Comparison of ENCODE assay signal across 10 cellular contexts in genomic region chr19:55328774-55329318, GRCh38. TPM values are rescaled to one million over a fixed set of nuclear protein-coding genes. Genes with fewer than 3 reads are reported as not detected.
"Had no signal": no experiment of that assay in that cellular context is flagged by ENCODE, and none has a peak within 500 bp of the region (broad histone marks: within the 10 kb centered on the region; RNA-seq: fewer than 3 reads in every experiment).

No MANE protein-coding gene starts in this region.

RNA-seq across cellular contexts. Expression of gene TMEM150B, which starts 3.7 kb away (rescaled TPM):
- total RNA-seq: frontal cortex; naive thymus-derived CD8-positive, alpha-beta T cell; temporal lobe had no signal
- polyA plus RNA-seq: immature natural killer cell; naive thymus-derived CD8-positive, alpha-beta T cell had no signal

RNA-seq across cellular contexts. Expression of gene COX6B2, which starts 25.7 kb away (rescaled TPM):
- total RNA-seq: cardiac septum; liver; mucosa of gallbladder; naive thymus-derived CD8-positive, alpha-beta T cell had no signal
- polyA plus RNA-seq: liver; naive thymus-derived CD8-positive, alpha-beta T cell had no signal

RNA-seq across cellular contexts. Expression of gene GARIN5B, which starts 34.2 kb away (rescaled TPM):
- total RNA-seq: cardiac septum; esophagus squamous epithelium; frontal cortex; liver; mucosa of gallbladder; naive thymus-derived CD8-positive, alpha-beta T cell; sigmoid colon; temporal lobe; upper lobe of left lung had no signal
- polyA plus RNA-seq: immature natural killer cell; liver; naive thymus-derived CD8-positive, alpha-beta T cell; sigmoid colon had no signal

RNA-seq across cellular contexts. Expression of gene IL11, which starts 41.4 kb away (rescaled TPM):
- total RNA-seq: cardiac septum, esophagus squamous epithelium, liver had no signal
- polyA plus RNA-seq: immature natural killer cell; liver; naive thymus-derived CD8-positive, alpha-beta T cell had no signal
